Comparison of ENCODE assay signal across 17 cellular contexts in the genomic region with DNA sequence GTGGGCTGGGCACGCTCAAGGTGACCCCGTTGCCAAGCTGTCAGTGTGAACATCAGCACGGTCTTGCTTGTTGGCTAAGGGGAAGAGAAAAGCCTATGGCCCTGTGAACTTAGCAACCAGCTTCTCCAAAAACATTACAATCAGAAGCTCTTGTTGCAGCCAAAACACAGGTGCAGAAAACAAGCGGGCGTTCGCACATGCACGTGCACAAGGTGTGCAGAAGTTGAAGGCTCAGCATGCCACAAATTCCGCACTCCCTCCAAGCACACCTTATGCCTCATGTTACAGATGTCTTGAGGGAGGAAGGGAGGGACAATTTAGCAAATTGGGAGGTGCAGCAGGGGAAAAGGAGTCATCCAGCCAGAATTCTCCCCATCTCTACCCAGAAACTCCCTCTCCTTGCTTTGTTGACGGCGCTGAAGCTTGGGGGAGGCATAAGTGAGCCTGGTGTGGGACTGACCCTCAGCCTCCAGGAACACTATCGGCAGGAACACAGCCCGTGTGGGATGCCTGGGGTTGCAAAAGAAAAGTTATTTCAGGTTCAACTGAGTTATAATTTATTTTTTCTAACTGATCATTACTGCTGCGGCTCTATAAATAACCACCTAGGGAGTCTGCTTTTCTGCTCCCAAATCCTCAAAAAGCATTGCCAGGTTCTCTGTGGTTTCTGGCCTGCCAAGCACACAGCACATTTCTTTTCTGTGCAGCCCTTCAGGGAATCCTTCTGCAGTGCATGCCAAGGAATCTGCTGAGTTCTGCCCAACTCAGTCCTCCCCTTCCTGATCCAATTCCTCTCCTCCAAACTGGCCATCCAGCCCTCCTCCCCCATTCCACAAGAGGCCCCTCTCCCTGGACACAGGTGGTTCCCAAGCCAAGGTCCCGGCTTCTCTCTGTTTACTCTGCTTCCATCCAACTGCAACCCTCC.
DNase-seq lines count a peak whose midpoint lies in the region; ATAC-seq and TF ChIP-seq lines count a peak whose summit lies in the region.
"Had no signal": no experiment of that assay in that cellular context is flagged by ENCODE, and none has a peak within 500 bp of the region (broad histone marks: within the 10 kb centered on the region; RNA-seq: fewer than 3 reads in every experiment).

No MANE protein-coding gene starts in this region.

- H3K4me1 Mint-ChIP-seq in mesothelial cell of epicardium = peaks cover 20% of the 10 kb centered on the region

- no peak overlapping the region for H2BK15ac ChIP-seq in neuronal stem cell (ENCODE audit: low read length)

- intact Hi-C loops in PC-9 (cut with micrococcal nuclease; ENCODE audit: unreplicated experiment) = no loop called here

- H3K9ac ChIP-seq in neuronal stem cell (ENCODE audit: low read depth, low read length, poor library complexity) = no peak overlapping the region
- H3K9ac ChIP-seq: parathyroid adenoma had no signal

- H4K91ac ChIP-seq in neuronal stem cell (ENCODE audit: low read depth, low read length, poor library complexity) = no peak overlapping the region

- H2BK5ac ChIP-seq in neuronal stem cell (ENCODE audit: low read length) = no peak overlapping the region

- in situ Hi-C loops in ACHN (cut with HindIII; ENCODE audit: low pct_ligation_motif_present, low pct_unique_long_range_greater_than_20kb, low sequenced_read_pairs) = no loop called here

- H3K36me3 ChIP-seq in PC-9 (ENCODE audit: low read depth) (0 out of 2 replicates have a peak, but pooled peaks cover 5% of the 10 kb centered on the region), neuronal stem cell (replicated peaks in 1 of 2; ENCODE audit: control insufficient read depth in 2 of 2, insufficient read depth in 2 of 2, low read length in 2 of 2) (no peaks in the 10 kb centered on the region)
- H3K36me3 ChIP-seq: vagina had no signal

- peaks cover 6% of the 10 kb centered on the region for H3K27me3 Mint-ChIP-seq in mesothelial cell of epicardium (ENCODE audit: low read depth)

- CTCF ChIA-PET in PC-9 (lab: Charles Lee) = no interaction called here

- no peaks in the 10 kb centered on the region for H3K9me2 ChIP-seq in PC-9 (ENCODE audit: insufficient read depth)

- WGBS in neuronal stem cell (ENCODE audit: extremely low coverage in 2 of 2, insufficient read length in 2 of 2, insufficient replicate concordance in 1 of 2), 2 donors = no CpG with 5 or more reads among the region's 14 CpGs

- H3K27ac Mint-ChIP-seq in mesothelial cell of epicardium = no peak overlapping the region
- H3K27ac Mint-ChIP-seq: activated CD8-positive, alpha-beta T cell treated with anti-CD3 and anti-CD28 coated beads, Interleukin-2, amount 10 ng/mL, durations not matched to agents 7 days and 5 days; activated T-helper 1 cell treated with anti-CD3 and anti-CD28 coated beads, Interleukin-12 subunit alpha, Interleukin-12 subunit beta, Interleukin-2, Interleukin-4 antibody, amounts not matched to agents 30 ng/mL and 10 ng/mL and 1 ng/mL, durations not matched to agents 14 hours and 24 hours and 36 hours had no signal

- peaks cover 5% of the 10 kb centered on the region for H3K9me3 Mint-ChIP-seq in mesothelial cell of epicardium

- H2AK5ac ChIP-seq in neuronal stem cell (ENCODE audit: low read depth, low read length) = no peak overlapping the region

- H2BK12ac ChIP-seq in neuronal stem cell (ENCODE audit: low read length) = no peak overlapping the region

- TF ChIP-seq CTCF in PC-9 (conservative IDR thresholded peaks at IDR 0.05) = no peak
- no peak for TF ChIP-seq CTCF in mesothelial cell of epicardium (IDR thresholded peaks at IDR 0.05; ENCODE audit: unreplicated experiment)

- ATAC-seq in HG02870 (IDR thresholded peaks at IDR 0.05; ENCODE audit: unreplicated experiment) = no peak
- ATAC-seq: activated CD8-positive, alpha-beta T cell treated with anti-CD3 and anti-CD28 coated beads, Interleukin-2, amount 10 ng/mL, durations not matched to agents 7 days and 5 days; mucosa of descending colon had no signal

- no peak overlapping the region for H3K4ac ChIP-seq in neuronal stem cell (ENCODE audit: low read length)

- H4K20me1 ChIP-seq in PC-9 (ENCODE audit: insufficient read depth) = no peaks in the 10 kb centered on the region

- no peak overlapping the region for H3K14ac ChIP-seq in neuronal stem cell (ENCODE audit: low read length)

- H3K4me2 ChIP-seq in PC-9 (peak overlapping the region; percentile 30), neuronal stem cell (ENCODE audit: insufficient read depth, low read length, poor library complexity, severe bottlenecking) (no peak overlapping the region)

- H2AFZ ChIP-seq in PC-9 = no peak overlapping the region
- H2AFZ ChIP-seq in neuronal stem cell (ENCODE audit: low read length) = no peak overlapping the region
- H2AFZ ChIP-seq: parathyroid adenoma had no signal

- no peak overlapping the region for H3K27ac ChIP-seq in PC-9
- H3K27ac ChIP-seq in neuronal stem cell (replicated peaks; ENCODE audit: low read length) = no peak overlapping the region
- H3K27ac ChIP-seq: parathyroid adenoma, vagina had no signal

- H3K23ac ChIP-seq in neuronal stem cell (ENCODE audit: low read depth, low read length, poor library complexity) = no peak overlapping the region

- H3F3A ChIP-seq in PC-9 (ENCODE audit: insufficient read depth, low read depth) = peaks cover 40% of the 10 kb centered on the region

- H3K79me2 ChIP-seq in PC-9 (ENCODE audit: low read depth) = peaks cover 71% of the 10 kb centered on the region
- H3K79me2 ChIP-seq: parathyroid adenoma had no signal

- no peak overlapping the region for H3K4me3 Mint-ChIP-seq in mesothelial cell of epicardium
- H3K4me3 Mint-ChIP-seq: activated CD8-positive, alpha-beta T cell treated with anti-CD3 and anti-CD28 coated beads, Interleukin-2, amount 10 ng/mL, durations not matched to agents 7 days and 5 days; activated T-helper 1 cell treated with anti-CD3 and anti-CD28 coated beads, Interleukin-12 subunit alpha, Interleukin-12 subunit beta, Interleukin-2, Interleukin-4 antibody, amounts not matched to agents 30 ng/mL and 10 ng/mL and 1 ng/mL, durations not matched to agents 14 hours and 24 hours and 36 hours had no signal

- BruUV-seq in PC-9 (replicated peaks; lab: Mats Ljungman, UMichigan) = no TSS peak

- H4K8ac ChIP-seq in neuronal stem cell (ENCODE audit: low read depth, low read length) = no peak overlapping the region

- H3K4me3 ChIP-seq in PC-9 (no peak overlapping the region), neuronal stem cell (ENCODE audit: low read length in 2 of 2) (no peak overlapping the region)
- H3K4me3 ChIP-seq: mucosa of descending colon, vagina had no signal

- DNase-seq in Ammon's horn (ENCODE audit: low spot score) (peak; percentile 44), PC-9 (no peak), fibroblast of gingiva (ENCODE audit: low read depth) (peak; percentile 52), neuronal stem cell (ENCODE audit: low spot score) (no peak), NCI-H1417 (lab: John Stamatoyannopoulos, UW) (no peak), mesothelial cell of epicardium (ENCODE audit: low spot score in 2 of 2, unreplicated experiment in 2 of 2) (no peak), ACHN (no peak)
- DNase-seq: activated CD8-positive, alpha-beta T cell treated with anti-CD3 and anti-CD28 coated beads, Interleukin-2, amount 10 ng/mL, durations not matched to agents 7 days and 5 days; cortex of kidney; KBM-7; mucosa of descending colon; NCI-H1092 treated with DMSO at 0.1 percent for 48 hours; stimulated activated naive CD4-positive, alpha-beta T cell had no signal

- POLR2A ChIA-PET in PC-9 (lab: Charles Lee; ENCODE audit: unreplicated experiment) = interaction anchor here (0.8 kb wide), 1 partner anchor 1534 kb away, joined by 9 read pairs; no protein-coding TSS in a partner anchor

- H3K9me3 ChIP-seq in PC-9 (ENCODE audit: insufficient read depth, low read depth) (no peaks in the 10 kb centered on the region), neuronal stem cell (replicated peaks in 1 of 2; ENCODE audit: control insufficient read depth in 2 of 2, insufficient read depth in 1 of 2, low read depth in 1 of 2, low read length in 2 of 2) (no peaks in the 10 kb centered on the region)
- H3K9me3 ChIP-seq: mucosa of descending colon, vagina had no signal

- peaks cover 83% of the 10 kb centered on the region for H3K4me1 ChIP-seq in PC-9 (replicated peaks; ENCODE audit: insufficient read depth)
- H3K4me1 ChIP-seq in neuronal stem cell (ENCODE audit: control insufficient read depth in 2 of 2, insufficient read depth in 1 of 2, low read depth in 1 of 2, low read length in 2 of 2) = no peaks in the 10 kb centered on the region
- H3K4me1 ChIP-seq: parathyroid adenoma had no signal

- peaks cover 3% of the 10 kb centered on the region for H3K36me3 Mint-ChIP-seq in mesothelial cell of epicardium

- peak overlapping the region; percentile 34 for H3K18ac ChIP-seq in neuronal stem cell (ENCODE audit: low read length)

- H3K79me1 ChIP-seq in neuronal stem cell (ENCODE audit: low read depth, low read length) = no peaks in the 10 kb centered on the region

- no peaks in the 10 kb centered on the region for H3K27me3 ChIP-seq in PC-9 (ENCODE audit: insufficient read depth, low read depth)
- H3K27me3 ChIP-seq in neuronal stem cell (ENCODE audit: control insufficient read depth in 3 of 3, insufficient read depth in 3 of 3, low read depth in 1 of 3, low read length in 3 of 3) = peaks cover 0 to 3% (median 0%) of the 10 kb centered on the region in 3 experiments
- H3K27me3 ChIP-seq: vagina had no signal

- H2BK120ac ChIP-seq in neuronal stem cell (ENCODE audit: low read depth, low read length) = no peak overlapping the region

Comparison
In these comparisons a context has a peak if more than half of its experiments do, and no peak if none do; other contexts are left out.
1. DNase-seq: peak in Ammon's horn (single experiment) and fibroblast of gingiva (single experiment); none in PC-9 (0 of 2), neuronal stem cell (single experiment), NCI-H1417 (0 of 3), mesothelial cell of epicardium (0 of 2) and ACHN (single experiment).